ENCODE assay signal across 8 cellular contexts in the genomic region with DNA sequence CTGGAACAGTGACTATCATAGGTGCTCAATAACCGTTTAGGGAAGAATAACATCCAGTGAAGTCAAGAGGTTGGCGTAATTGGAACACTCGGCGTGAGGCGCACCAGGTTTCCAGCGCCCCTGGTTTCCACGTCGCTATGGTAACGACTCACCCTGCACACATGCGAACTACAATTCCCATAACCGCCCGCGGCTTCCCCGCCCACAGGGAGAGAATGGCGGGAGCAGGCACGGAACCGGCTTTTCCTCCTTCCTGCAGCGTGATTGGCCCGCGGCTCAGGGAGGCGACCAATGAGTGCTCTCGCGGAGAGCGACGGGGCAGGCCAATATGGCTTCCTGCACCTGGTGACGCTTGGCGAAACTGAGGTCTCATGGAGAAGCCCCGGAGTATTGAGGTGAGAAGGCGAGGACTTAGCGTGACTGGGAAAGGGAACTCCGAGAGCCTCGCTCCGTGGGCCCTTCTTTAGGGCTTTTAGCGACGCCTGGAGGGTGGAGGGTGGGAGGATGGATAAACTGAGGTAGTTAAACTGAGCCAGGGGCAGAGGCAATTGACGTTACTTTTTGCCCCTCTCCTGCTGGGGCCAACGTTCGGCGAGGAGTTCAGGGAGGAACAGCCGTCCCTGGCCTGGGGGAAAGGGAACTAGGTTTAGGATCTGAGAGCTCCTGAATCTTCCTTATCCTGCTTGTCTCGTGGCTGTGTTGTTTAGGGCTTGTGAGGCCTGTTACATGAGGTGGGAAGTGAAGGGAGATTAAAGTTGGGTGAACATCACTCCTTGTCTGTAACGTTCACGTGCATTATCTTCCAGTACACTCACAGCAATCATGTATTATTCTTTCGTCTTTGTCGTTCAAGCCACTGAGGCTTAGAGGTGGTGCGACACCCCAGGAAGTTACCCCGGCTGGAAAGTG. TPM values are rescaled to one million over a fixed set of nuclear protein-coding genes. Genes with fewer than 3 reads are reported as not detected.
A peak's percentile ranks its signal among the peaks of the same experiment; 100 is the strongest.
DNase-seq lines count a peak whose midpoint lies in the region; ATAC-seq and TF ChIP-seq lines count a peak whose summit lies in the region.

A gene (plus strand): TSS at position 321 of the 909 bp plus-strand sequence. CDS start 51 bp downstream, at position 372.

- H4K20me1 ChIP-seq in DOHH2 (ENCODE audit: control insufficient read depth, insufficient read depth, low read depth, low read length) (no peaks in the 10 kb centered on the region), GM23338 (replicated peaks; ENCODE audit: insufficient read depth) (no peaks in the 10 kb centered on the region; the same call in 1 of the 2 replicates)

- peaks cover 3% of the 10 kb centered on the region for H3K4me1 Mint-ChIP-seq in GM23338
- H3K4me1 Mint-ChIP-seq in naive B cell: peaks cover 24 to 43% (median 41%) of the 10 kb centered on the region in 3 donors
- peaks cover 47% of the 10 kb centered on the region for H3K4me1 Mint-ChIP-seq in stimulated activated memory B cell treated with anti-CD40 and anti-IgM and Interleukin-4, amounts not matched to agents 10 μg/mL and 1 μg/mL and 100 μg/mL, for 72 hours

- H3K4me1 ChIP-seq in DOHH2 (ENCODE audit: control insufficient read depth, low read length) (peaks cover 37% of the 10 kb centered on the region), GM23338 (ENCODE audit: insufficient read depth) (no peaks in the 10 kb centered on the region)

- peaks cover 43% of the 10 kb centered on the region for H3K79me2 ChIP-seq in DOHH2 (ENCODE audit: control insufficient read depth, low read length)
- peaks cover 21% of the 10 kb centered on the region for H3K79me2 ChIP-seq in GM23338 (replicated peaks; ENCODE audit: insufficient read depth)

- peak within 1 kb of the TSS; percentile 97 for H3K4me3 Mint-ChIP-seq in GM23338
- H3K4me3 Mint-ChIP-seq in naive B cell: peak within 1 kb of the TSS; percentile 90 to 99 (median 97)
- peak within 1 kb of the TSS; percentile 90 for H3K4me3 Mint-ChIP-seq in stimulated activated memory B cell treated with anti-CD40 and anti-IgM and Interleukin-4, amounts not matched to agents 10 μg/mL and 1 μg/mL and 100 μg/mL, for 72 hours

- H3F3A ChIP-seq in DOHH2 (ENCODE audit: control insufficient read depth, insufficient read depth) (peaks cover 18% of the 10 kb centered on the region), GM23338 (replicated peaks; ENCODE audit: low read depth) (0 out of 2 replicates have a peak, but pooled peaks cover 6% of the 10 kb centered on the region)

- H3K27me3 Mint-ChIP-seq in GM23338 (ENCODE audit: insufficient read depth, low read depth, poor library complexity): peaks cover 16% of the 10 kb centered on the region
- H3K27me3 Mint-ChIP-seq in naive B cell: peaks cover 0 to 18% (median 3%) of the 10 kb centered on the region in 3 donors
- H3K27me3 Mint-ChIP-seq in stimulated activated memory B cell treated with anti-CD40 and anti-IgM and Interleukin-4, amounts not matched to agents 10 μg/mL and 1 μg/mL and 100 μg/mL, for 72 hours: peaks cover 11% of the 10 kb centered on the region

- H3K4me3 ChIP-seq in DOHH2 (ENCODE audit: low read length) (peak within 1 kb of the TSS; percentile 94), GM23338 (peak within 1 kb of the TSS; percentile 74)

- TF ChIP-seq CTCF in DOHH2 (IDR thresholded peaks at IDR 0.05; ENCODE audit: low read depth, low read length, poor library complexity, severe bottlenecking): peak; percentile 25
- TF ChIP-seq CTCF in GM23338 (conservative IDR thresholded peaks at IDR 0.05; ENCODE audit: low read depth in 2 of 2): no peak

- H3K27ac ChIP-seq in DOHH2 (ENCODE audit: low read depth, low read length) (peak within 1 kb of the TSS; percentile 95), GM23338 (ENCODE audit: low read depth) (peak within 1 kb of the TSS; percentile 82)

- no peaks in the 10 kb centered on the region for H3K9me3 Mint-ChIP-seq in GM23338
- H3K9me3 Mint-ChIP-seq in naive B cell: peaks cover 0 to 1% (median 0%) of the 10 kb centered on the region in 7 donors
- no peaks in the 10 kb centered on the region for H3K9me3 Mint-ChIP-seq in stimulated activated memory B cell treated with anti-CD40 and anti-IgM and Interleukin-4, amounts not matched to agents 10 μg/mL and 1 μg/mL and 100 μg/mL, for 72 hours

- peak within 1 kb of the TSS; percentile 53; the same call in 1 of the 2 replicates for H2AFZ ChIP-seq in GM23338

- H3K36me3 Mint-ChIP-seq in GM23338 (ENCODE audit: low read depth): peaks cover 6% of the 10 kb centered on the region
- peaks cover 8 to 11% of the 10 kb centered on the region in 2 donors for H3K36me3 Mint-ChIP-seq in naive B cell
- H3K36me3 Mint-ChIP-seq in stimulated activated memory B cell treated with anti-CD40 and anti-IgM and Interleukin-4, amounts not matched to agents 10 μg/mL and 1 μg/mL and 100 μg/mL, for 72 hours: peaks cover 16% of the 10 kb centered on the region

- H3K27me3 ChIP-seq in DOHH2 (ENCODE audit: control insufficient read depth, low read length): peaks cover 4% of the 10 kb centered on the region; the same call in 1 of the 2 replicates
- H3K27me3 ChIP-seq in GM23338 (ENCODE audit: insufficient read depth): no peaks in the 10 kb centered on the region; the same call in 1 of the 2 replicates

- H3K9me3 ChIP-seq in DOHH2 (ENCODE audit: control insufficient read depth, insufficient read depth, low read length): no peaks in the 10 kb centered on the region

- H3K4me2 ChIP-seq in DOHH2 (ENCODE audit: low read length) (peak within 1 kb of the TSS; percentile 92), GM23338 (peak within 1 kb of the TSS; percentile 79)

- H3K27ac Mint-ChIP-seq in GM23338: peak within 1 kb of the TSS; percentile 99
- H3K27ac Mint-ChIP-seq in naive B cell: peak within 1 kb of the TSS; percentile 53 to 98 (median 93)
- peak within 1 kb of the TSS; percentile 84 for H3K27ac Mint-ChIP-seq in stimulated activated memory B cell treated with anti-CD40 and anti-IgM and Interleukin-4, amounts not matched to agents 10 μg/mL and 1 μg/mL and 100 μg/mL, for 72 hours

- DNase-seq in GM23338 (ENCODE audit: low spot score): peak; percentile 99
- DNase-seq in LHCN-M2 (ENCODE audit: low read depth): peak; percentile 94
- DNase-seq in RPMI8226: peak; percentile 98
- peak; percentile 92 to 97 for DNase-seq in activated T-helper 1 cell treated with anti-CD3 and anti-CD28 coated beads, Interleukin-2, amount 50 U/mL, for 16 hours (ENCODE audit: low read depth in 1 of 2, low spot score in 1 of 2)
- peak; percentile 90 for DNase-seq in fibroblast of gingiva (ENCODE audit: low read depth)
- DNase-seq in naive B cell: peak; percentile 97

- ATAC-seq in GM23338 (peak; percentile 100), naive B cell (ENCODE audit: low read depth in 2 of 2) (peak; percentile 98 to 99)
- ATAC-seq in stimulated activated memory B cell treated with anti-CD40 and anti-IgM and Interleukin-4, amounts not matched to agents 10 μg/mL and 1 μg/mL and 100 μg/mL, for 72 hours: peak; percentile 100

- no peaks in the 10 kb centered on the region for H3K9me2 ChIP-seq in DOHH2 (replicated peaks; ENCODE audit: control insufficient read depth, low read length)
- no peaks in the 10 kb centered on the region for H3K9me2 ChIP-seq in GM23338 (ENCODE audit: insufficient read depth)

- H3K36me3 ChIP-seq in DOHH2 (ENCODE audit: control insufficient read depth, low read length) (peaks cover 30% of the 10 kb centered on the region), GM23338 (ENCODE audit: insufficient read depth) (0 out of 2 replicates have a peak, but pooled peaks cover 4% of the 10 kb centered on the region)

TF ChIP-seq in GM23338, 12 proteins besides CTCF, POLR2A, EP300 and RAD21 (continues in another document):
- no peak for TF ChIP-seq ZNF114 (CRISPR knock-in tag; IDR thresholded peaks at IDR 0.05)
- TF ChIP-seq, protein P1, sequence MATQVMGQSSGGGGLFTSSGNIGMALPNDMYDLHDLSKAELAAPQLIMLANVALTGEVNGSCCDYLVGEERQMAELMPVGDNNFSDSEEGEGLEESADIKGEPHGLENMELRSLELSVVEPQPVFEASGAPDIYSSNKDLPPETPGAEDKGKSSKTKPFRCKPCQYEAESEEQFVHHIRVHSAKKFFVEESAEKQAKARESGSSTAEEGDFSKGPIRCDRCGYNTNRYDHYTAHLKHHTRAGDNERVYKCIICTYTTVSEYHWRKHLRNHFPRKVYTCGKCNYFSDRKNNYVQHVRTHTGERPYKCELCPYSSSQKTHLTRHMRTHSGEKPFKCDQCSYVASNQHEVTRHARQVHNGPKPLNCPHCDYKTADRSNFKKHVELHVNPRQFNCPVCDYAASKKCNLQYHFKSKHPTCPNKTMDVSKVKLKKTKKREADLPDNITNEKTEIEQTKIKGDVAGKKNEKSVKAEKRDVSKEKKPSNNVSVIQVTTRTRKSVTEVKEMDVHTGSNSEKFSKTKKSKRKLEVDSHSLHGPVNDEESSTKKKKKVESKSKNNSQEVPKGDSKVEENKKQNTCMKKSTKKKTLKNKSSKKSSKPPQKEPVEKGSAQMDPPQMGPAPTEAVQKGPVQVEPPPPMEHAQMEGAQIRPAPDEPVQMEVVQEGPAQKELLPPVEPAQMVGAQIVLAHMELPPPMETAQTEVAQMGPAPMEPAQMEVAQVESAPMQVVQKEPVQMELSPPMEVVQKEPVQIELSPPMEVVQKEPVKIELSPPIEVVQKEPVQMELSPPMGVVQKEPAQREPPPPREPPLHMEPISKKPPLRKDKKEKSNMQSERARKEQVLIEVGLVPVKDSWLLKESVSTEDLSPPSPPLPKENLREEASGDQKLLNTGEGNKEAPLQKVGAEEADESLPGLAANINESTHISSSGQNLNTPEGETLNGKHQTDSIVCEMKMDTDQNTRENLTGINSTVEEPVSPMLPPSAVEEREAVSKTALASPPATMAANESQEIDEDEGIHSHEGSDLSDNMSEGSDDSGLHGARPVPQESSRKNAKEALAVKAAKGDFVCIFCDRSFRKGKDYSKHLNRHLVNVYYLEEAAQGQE (IDR thresholded peaks at IDR 0.05; ENCODE audit: unreplicated experiment): no peak

RNA-seq across cellular contexts. Expression of the gene that starts here (rescaled TPM):
- 23.4 and 27.1 TPM in 2 replicates for total RNA-seq in GM23338 (2014; rRNA removed; shearing (Covaris generic))
- polyA plus RNA-seq in GM23338 (2016; fragmentation: Nextera tagmentation; extraction: Ambion mirVana): 12.7 and 13.9 TPM in 2 replicates
- 28.2 and 28.5 TPM in 2 replicates for total RNA-seq in LHCN-M2 (2014; rRNA removed)
- polyA plus RNA-seq in LHCN-M2 (2012): 16.0 TPM
- 10 to 100 TPM; 21.2 to 29.8 (median 22.4) TPM for polyA plus RNA-seq in naive B cell (ENCODE audit: low read depth in 6 of 6)

Comparison
In these comparisons a context has a peak if more than half of its experiments do, and no peak if none do; other contexts are left out.
1. Peak in every context shown above with its lines: DNase-seq, ATAC-seq, H3K4me3 ChIP-seq and H3K27ac ChIP-seq.